ENCODE assay signal across 8 cellular contexts in genomic region chr12:6554990-6555691, GRCh38. TPM values are rescaled to one million over a fixed set of nuclear protein-coding genes. Genes with fewer than 3 reads are reported as not detected.
DNase-seq lines count a peak whose midpoint lies in the region; ATAC-seq, FAIRE-seq and TF ChIP-seq lines count a peak whose summit lies in the region.

No MANE protein-coding gene starts in this region.

- no peak for TF ChIP-seq POLR2A in GM12892 (IDR thresholded peaks at IDR 0.05; ENCODE audit: low read depth, low read length)

- ATAC-seq in HG02798 (IDR thresholded peaks at IDR 0.05; ENCODE audit: poor library complexity, unreplicated experiment) (peak; percentile 18), HG03342 (IDR thresholded peaks at IDR 0.05; ENCODE audit: unreplicated experiment) (no peak)

- H3K4me3 ChIP-seq in right atrium auricular region: peak overlapping the region; percentile 77 to 80
- H3K4me3 ChIP-seq in small intestine (ENCODE audit: low read depth in 1 of 2, low read length in 2 of 2): peak overlapping the region; percentile 55 to 63

- H3K9me3 ChIP-seq in right atrium auricular region (no peaks in the 10 kb centered on the region), small intestine (ENCODE audit: control insufficient read depth, low read depth) (no peaks in the 10 kb centered on the region)

- TF ChIP-seq CTCF in right atrium auricular region (IDR thresholded peaks at IDR 0.05): no peak

- no peak for DNase-seq in GM12892 (ENCODE audit: insufficient read length)
- DNase-seq in activated CD8-positive, alpha-beta memory T cell treated with anti-CD3 and anti-CD28 coated beads, Interleukin-2, amount 50 U/mL, for 48 hours: peak; percentile 71
- DNase-seq in right atrium auricular region (ENCODE audit: low spot score): no peak
- no peak for DNase-seq in small intestine
- DNase-seq in NCI-H510A treated with DMSO at 0.1 percent for 48 hours (lab: John Stamatoyannopoulos, UW): no peak
- no peak for DNase-seq in NCI-H2171 treated with DMSO at 0.1 percent for 48 hours (lab: John Stamatoyannopoulos, UW)

- H3K4me1 ChIP-seq in right atrium auricular region (peaks cover 0 to 59% of the 10 kb centered on the region in 2 donors), small intestine (ENCODE audit: control insufficient read depth in 2 of 2, insufficient read depth in 1 of 2, low read depth in 1 of 2, low read length in 1 of 2) (no peaks in the 10 kb centered on the region)

- H3K36me3 ChIP-seq in right atrium auricular region (peaks cover 17% of the 10 kb centered on the region), small intestine (ENCODE audit: control insufficient read depth in 2 of 2, insufficient read depth in 2 of 2, low read length in 2 of 2) (peaks cover 0 to 3% of the 10 kb centered on the region in 2 donors)

- FAIRE-seq in GM12892 (lab: Jason Lieb, UNC) (peak; percentile 64), small intestine (lab: Jason Lieb, UNC) (no peak)

- WGBS in small intestine, 3 donors: 34 to 86% (median 63%) methylated on average over 59 to 62 of the region's 62 CpGs

- H3K27me3 ChIP-seq in right atrium auricular region (no peaks in the 10 kb centered on the region), small intestine (ENCODE audit: control insufficient read depth in 2 of 2, insufficient read depth in 2 of 2, low read length in 2 of 2) (no peaks in the 10 kb centered on the region)

- peak overlapping the region; percentile 94 to 98 for H3K27ac ChIP-seq in right atrium auricular region
- peak overlapping the region in 1 of 2 donors; percentile 20 for H3K27ac ChIP-seq in small intestine (ENCODE audit: low read depth in 1 of 2, low read length in 1 of 2)

RNA-seq across cellular contexts. Expression of gene IFFO1, which starts 0.7 kb away (rescaled TPM):
- polyA plus RNA-seq in GM12892 (2012; ENCODE audit: missing spikeins): 6.2 TPM
- total RNA-seq in right atrium auricular region: 10 to 100 TPM; 12.3 to 13.2 TPM
- polyA plus RNA-seq in small intestine: 1 to 10 TPM; 1.3 to 7.7 (median 4.1) TPM

RNA-seq across cellular contexts. Expression of gene NOP2, which starts 12.9 kb away (rescaled TPM):
- 60.0 TPM for polyA plus RNA-seq in GM12892 (2012; ENCODE audit: missing spikeins)
- total RNA-seq in right atrium auricular region: 10 to 100 TPM; 17.7 to 17.9 TPM
- polyA plus RNA-seq in small intestine: 10 to 100 TPM; 14.3 to 27.1 (median 17.0) TPM

RNA-seq across cellular contexts. Expression of gene GAPDH, which starts 20.8 kb away (rescaled TPM):
- 6,742 TPM for polyA plus RNA-seq in GM12892 (2012; ENCODE audit: missing spikeins)
- total RNA-seq in right atrium auricular region: 1,000 to 10,000 TPM; 4,693 to 5,476 TPM
- polyA plus RNA-seq in small intestine: 1,000 to 10,000 TPM; 2,587 to 3,805 (median 3,097) TPM

RNA-seq across cellular contexts. Expression of gene CHD4, which starts 52.0 kb away (rescaled TPM):
- 95.7 TPM for polyA plus RNA-seq in GM12892 (2012; ENCODE audit: missing spikeins)
- 100 to 1,000 TPM; 150 to 192 TPM for total RNA-seq in right atrium auricular region
- 100 to 1,000 TPM in 1 of 3 donors, 10 to 100 TPM in 2; 88.2 to 123 (median 94.8) TPM for polyA plus RNA-seq in small intestine
